29 cellular contexts compared by ENCODE assay signal in the genomic region with DNA sequence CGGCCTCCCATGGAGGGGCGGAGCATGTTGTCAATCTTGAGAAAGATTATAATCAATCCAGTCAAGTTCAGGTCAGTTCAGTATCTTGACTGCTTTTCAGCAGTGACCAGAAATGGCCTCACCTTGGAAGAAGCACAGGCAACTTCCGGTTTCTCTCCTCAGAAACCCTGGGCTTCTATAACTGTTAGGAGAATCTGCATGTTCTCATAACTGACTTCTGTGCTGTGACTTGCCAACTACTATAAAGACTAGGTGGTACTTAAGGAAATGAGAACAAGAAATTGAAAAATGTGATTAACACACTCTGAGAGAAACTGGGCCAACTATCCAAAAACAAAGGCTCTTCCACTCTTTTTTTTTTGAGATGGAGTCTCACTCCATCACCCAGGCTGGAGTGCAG.
"Had no signal": no experiment of that assay in that cellular context is flagged by ENCODE, and none has a peak within 500 bp of the region (broad histone marks: within the 10 kb centered on the region; RNA-seq: fewer than 3 reads in every experiment).

No MANE protein-coding gene starts in this region.

- H3K36me3 Mint-ChIP-seq: natural killer cell treated with Interleukin-12 subunit alpha and Interleukin-12 subunit beta and Interleukin-15 and Interleukin-18, amount 100 ng/mL, for 72 hours; stimulated activated memory B cell treated with anti-CD40 and anti-IgM and Interleukin-4, amounts not matched to agents 10 μg/mL and 1 μg/mL and 100 μg/mL, for 72 hours had no signal

- H3K27ac ChIP-seq: neutrophil, pancreas, psoas muscle, right lobe of liver, skin epidermis, suprapubic skin, testis, transverse colon, upper lobe of right lung, uterus had no signal

- DNase-seq: naive thymus-derived CD8-positive, alpha-beta T cell; nephron progenitor cell; pancreas; psoas muscle; right cardiac atrium; right lobe of liver; spleen; stimulated activated CD4-positive, alpha-beta T cell treated with anti-CD3 and anti-CD28 coated beads, Interleukin-12 subunit alpha, Interleukin-12 subunit beta, amount 100 ng/mL, for 4 hours; stimulated activated CD4-positive, alpha-beta T cell treated with anti-CD3 and anti-CD28 coated beads, Interleukin-1b, Interleukin-23, amount 100 ng/mL, for 48 hours; stimulated activated CD4-positive, alpha-beta T cell treated with anti-CD3 and anti-CD28 coated beads, Interleukin-4, amount 100 ng/mL, for 1 hour; stimulated activated CD4-positive, alpha-beta T cell treated with anti-CD3 and anti-CD28 coated beads, Interleukin-4, amount 100 ng/mL, for 4 hours; stimulated activated CD8-positive, alpha-beta memory T cell treated with anti-CD3 and anti-CD28 coated beads, Interleukin-4, amount 100 ng/mL, for 48 hours; stimulated activated naive CD4-positive, alpha-beta T cell; stimulated activated naive CD8-positive, alpha-beta T cell treated with anti-CD3 and anti-CD28 coated beads, Interleukin-15, amount 100 ng/mL, for 72 hours; stimulated activated naive CD8-positive, alpha-beta T cell treated with anti-CD3 and anti-CD28 coated beads, Interleukin-15, Interleukin-2, amounts not matched to agents 100 U/mL and 50 U/mL, for 24 hours; substantia nigra; testis; tibial artery; transverse colon; upper lobe of right lung; uterus had no signal

- H3K4me3 Mint-ChIP-seq: naive thymus-derived CD8-positive, alpha-beta T cell; natural killer cell treated with Interleukin-12 subunit alpha and Interleukin-12 subunit beta and Interleukin-15 and Interleukin-18, amount 100 ng/mL, for 72 hours; nephron progenitor cell; neural crest cell; stimulated activated memory B cell treated with anti-CD40 and anti-IgM and Interleukin-4, amounts not matched to agents 10 μg/mL and 1 μg/mL and 100 μg/mL, for 72 hours; stimulated activated naive CD8-positive, alpha-beta T cell treated with anti-CD3 and anti-CD28 coated beads, Interleukin-15, amount 100 ng/mL, for 72 hours; type B pancreatic cell had no signal

- H3K27ac Mint-ChIP-seq: naive thymus-derived CD8-positive, alpha-beta T cell; natural killer cell treated with Interleukin-12 subunit alpha and Interleukin-12 subunit beta and Interleukin-15 and Interleukin-18, amount 100 ng/mL, for 72 hours; nephron progenitor cell; stimulated activated memory B cell treated with anti-CD40 and anti-IgM and Interleukin-4, amounts not matched to agents 10 μg/mL and 1 μg/mL and 100 μg/mL, for 72 hours; stimulated activated naive CD8-positive, alpha-beta T cell treated with anti-CD3 and anti-CD28 coated beads, Interleukin-15, amount 100 ng/mL, for 72 hours; type B pancreatic cell had no signal

- H3K27me3 ChIP-seq: pancreas, right lobe of liver, testis, tibial artery, upper lobe of right lung, uterus had no signal

- H3K4me1 Mint-ChIP-seq: naive thymus-derived CD8-positive, alpha-beta T cell; stimulated activated naive CD8-positive, alpha-beta T cell treated with anti-CD3 and anti-CD28 coated beads, Interleukin-15, amount 100 ng/mL, for 72 hours had no signal

- H3K36me3 ChIP-seq: neutrophil, pancreas, right lobe of liver, spleen, suprapubic skin, tibial artery, transverse colon, upper lobe of right lung, uterus had no signal

- H3K4me3 ChIP-seq: pancreas, psoas muscle, right lobe of liver, skin epidermis, smooth muscle cell, spleen, suprapubic skin, testis, tibial artery, transverse colon, upper lobe of right lung, uterus had no signal

- ATAC-seq: naive thymus-derived CD8-positive, alpha-beta T cell; natural killer cell treated with Interleukin-12 subunit alpha and Interleukin-12 subunit beta and Interleukin-15 and Interleukin-18, amount 100 ng/mL, for 72 hours; pancreas; psoas muscle; right cardiac atrium; right lobe of liver; stimulated activated memory B cell treated with anti-CD40 and anti-IgM and Interleukin-4, amounts not matched to agents 10 μg/mL and 1 μg/mL and 100 μg/mL, for 72 hours; stimulated activated naive CD8-positive, alpha-beta T cell treated with anti-CD3 and anti-CD28 coated beads, Interleukin-15, amount 100 ng/mL, for 72 hours; stimulated activated naive CD8-positive, alpha-beta T cell treated with anti-CD3 and anti-CD28 coated beads, Interleukin-15, Interleukin-2, amounts not matched to agents 100 U/mL and 50 U/mL, for 24 hours; upper lobe of right lung had no signal

- H3K9me3 ChIP-seq: neutrophil, pancreas, psoas muscle, right lobe of liver, suprapubic skin, testis, tibial artery, transverse colon, upper lobe of right lung, uterus had no signal
